19 cellular contexts compared by ENCODE assay signal in the genomic region with DNA sequence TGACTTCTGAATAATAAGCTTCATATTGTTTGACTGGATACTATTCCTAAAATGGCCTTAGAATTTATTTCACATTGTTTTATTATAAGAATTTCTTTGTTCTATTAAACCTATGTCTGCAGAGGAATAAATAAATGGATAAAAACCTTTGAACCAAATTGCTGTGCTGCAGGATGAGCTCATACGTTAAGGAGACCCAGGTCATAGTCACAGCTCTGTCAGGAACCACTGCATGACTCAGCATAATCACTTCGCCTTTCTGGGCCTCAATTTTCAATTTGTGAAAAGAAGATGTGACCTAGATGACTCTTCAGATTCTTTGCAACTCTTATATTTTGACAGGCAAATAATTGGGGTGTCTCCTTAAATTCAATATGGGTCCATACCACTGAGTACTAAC. TPM values are rescaled to one million over a fixed set of nuclear protein-coding genes. Genes with fewer than 3 reads are reported as not detected.
DNase-seq lines count a peak whose midpoint lies in the region; ATAC-seq, FAIRE-seq and TF ChIP-seq lines count a peak whose summit lies in the region.
"Had no signal": no experiment of that assay in that cellular context is flagged by ENCODE, and none has a peak within 500 bp of the region (broad histone marks: within the 10 kb centered on the region; RNA-seq: fewer than 3 reads in every experiment).

No MANE protein-coding gene starts in this region.

- no peaks in the 10 kb centered on the region for H3K27me3 ChIP-seq in breast epithelium
- H3K27me3 ChIP-seq: esophagus muscularis mucosa had no signal

- H3K9me3 Mint-ChIP-seq in MCF 10A (ENCODE audit: unreplicated experiment), result no peaks in the 10 kb centered on the region
- H3K9me3 Mint-ChIP-seq: central memory CD8-positive, alpha-beta T cell had no signal

- no peaks in the 10 kb centered on the region for H3K9me3 ChIP-seq in breast epithelium

- H3K4me3 ChIP-seq in breast epithelium, result no peak overlapping the region
- H3K4me3 ChIP-seq: esophagus muscularis mucosa had no signal

- no peaks in the 10 kb centered on the region for H3K4me1 Mint-ChIP-seq in MCF 10A (ENCODE audit: insufficient read depth, unreplicated experiment)
- H3K4me1 Mint-ChIP-seq: B cell; central memory CD8-positive, alpha-beta T cell had no signal

- no peaks in the 10 kb centered on the region for H3K36me3 Mint-ChIP-seq in MCF 10A (ENCODE audit: insufficient read depth, unreplicated experiment)
- H3K36me3 Mint-ChIP-seq: type B pancreatic cell had no signal

- no peaks in the 10 kb centered on the region for H3K4me1 ChIP-seq in breast epithelium

- intact Hi-C loops in MCF 10A (cut with micrococcal nuclease), result loop anchor here (2.0 kb wide), 1 partner anchor 34 kb away; no protein-coding TSS in a partner anchor
- intact Hi-C loops in breast epithelium (cut with DNase I; ENCODE audit: low total_unique reads), result no loop called here

- BruUV-seq in MCF 10A (replicated peaks; lab: Mats Ljungman, UMichigan), result no TSS peak

- H3K27ac Mint-ChIP-seq in MCF 10A (ENCODE audit: low read depth, unreplicated experiment), result no peak overlapping the region
- H3K27ac Mint-ChIP-seq: activated T-cell treated with anti-CD3 and anti-CD28 coated beads, Interleukin-2, amount 50 U/mL, for 72 hours; B cell; nephron; type B pancreatic cell; WTC11 had no signal

- H3K27me3 Mint-ChIP-seq in MCF 10A (ENCODE audit: insufficient read depth, unreplicated experiment), result no peaks in the 10 kb centered on the region
- H3K27me3 Mint-ChIP-seq: B cell, type B pancreatic cell had no signal

- CTCF ChIA-PET in MCF 10A (lab: Yijun Ruan, JAX), result interaction anchor here (1.0 kb wide), 1 partner anchor 50 kb away, joined by 3 read pairs; no protein-coding TSS in a partner anchor

- TF ChIP-seq POLR2A in breast epithelium (IDR thresholded peaks at IDR 0.05), result no peak

- H3K27ac ChIP-seq in breast epithelium (no peak overlapping the region), epithelial cell of prostate (no peak overlapping the region)
- H3K27ac ChIP-seq: esophagus muscularis mucosa had no signal

- TF ChIP-seq CTCF in MCF 10A (IDR thresholded peaks at IDR 0.05; ENCODE audit: unreplicated experiment) (no peak), breast epithelium (IDR thresholded peaks at IDR 0.05) (no peak)

- POLR2A ChIA-PET in MCF 10A (lab: Yijun Ruan, JAX), result interaction anchor here (1.3 kb wide), 1 partner anchor 17 kb away, joined by 3 read pairs; no protein-coding TSS in a partner anchor

- H3K4me3 Mint-ChIP-seq in MCF 10A (ENCODE audit: unreplicated experiment), result no peak overlapping the region
- H3K4me3 Mint-ChIP-seq: activated T-cell treated with anti-CD3 and anti-CD28 coated beads, Interleukin-2, amount 50 U/mL, for 72 hours; B cell; central memory CD8-positive, alpha-beta T cell; nephron; type B pancreatic cell; WTC11 had no signal

- no peak for ATAC-seq in GM19035 (IDR thresholded peaks at IDR 0.05; ENCODE audit: unreplicated experiment)
- ATAC-seq: WTC11 had no signal

- no peaks in the 10 kb centered on the region for H3K36me3 ChIP-seq in breast epithelium
- H3K36me3 ChIP-seq: esophagus muscularis mucosa had no signal

- peak; percentile 35 for DNase-seq in MCF 10A (ENCODE audit: unreplicated experiment)
- no peak for DNase-seq in breast epithelium (ENCODE audit: low spot score in 2 of 2)
- DNase-seq in OCI-M1 (lab: John Stamatoyannopoulos, UW), result peak; percentile 86
- peak; percentile 3 for DNase-seq in epithelial cell of prostate (ENCODE audit: low read depth, low spot score)
- peak; percentile 23 for DNase-seq in urothelium cell line (ENCODE audit: low spot score)
- no peak for DNase-seq in NCI-H2196 (lab: John Stamatoyannopoulos, UW; ENCODE audit: unreplicated experiment)
- DNase-seq in NCI-H2171 (lab: John Stamatoyannopoulos, UW), result no peak
- DNase-seq: GOT3; KBM-7; NCI-H2107; stimulated activated CD4-positive, alpha-beta T cell treated with anti-CD3 and anti-CD28 coated beads, Interleukin-12 subunit alpha, Interleukin-12 subunit beta, amount 100 ng/mL, for 4 hours had no signal

- no peak for FAIRE-seq in urothelium cell line (lab: Jason Lieb, UNC)

RNA-seq across cellular contexts. Expression of a gene that starts 36.7 kb away (rescaled TPM):
- not detected in 2 replicates for total RNA-seq in MCF 10A (2022)
- not detected for total RNA-seq in breast epithelium
- total RNA-seq: activated T-cell treated with anti-CD3 and anti-CD28 coated beads, Interleukin-2, amount 50 U/mL, for 72 hours; B cell; esophagus muscularis mucosa; WTC11 had no signal

Comparison
In these comparisons a context has a peak if more than half of its experiments do, and no peak if none do; other contexts are left out.
1. DNase-seq: peak in MCF 10A (single experiment), OCI-M1 (single experiment), epithelial cell of prostate (single experiment) and urothelium cell line (single experiment); none in breast epithelium (0 of 2), NCI-H2196 (single experiment) and NCI-H2171 (single experiment).